ENCODE assay signal across 30 cellular contexts in the genomic region with DNA sequence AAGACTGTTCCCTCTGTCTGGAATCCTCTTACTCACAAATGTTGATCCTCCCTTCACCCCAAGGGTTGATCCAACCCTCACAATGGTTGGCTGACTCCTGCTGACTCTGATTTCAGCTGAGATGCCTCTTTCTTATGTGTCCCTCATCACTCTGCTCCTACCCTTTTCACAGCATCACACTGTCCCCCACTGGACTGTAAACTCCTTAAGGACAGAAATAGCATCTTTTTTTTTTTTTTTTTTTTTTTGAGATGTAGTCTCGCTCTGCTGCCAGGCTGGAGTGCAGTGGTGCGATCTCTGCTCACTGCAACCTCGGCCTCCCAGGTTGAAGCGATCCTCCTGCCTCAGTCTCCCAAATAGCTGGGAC.
"Had no signal": no experiment of that assay in that cellular context is flagged by ENCODE, and none has a peak within 500 bp of the region (broad histone marks: within the 10 kb centered on the region; RNA-seq: fewer than 3 reads in every experiment).

No MANE protein-coding gene starts in this region.

- H3K4me1 Mint-ChIP-seq: activated CD4-positive, alpha-beta memory T cell treated with anti-CD3 and anti-CD28 coated beads, Interleukin-2, amount 10 ng/mL, durations not matched to agents 7 days and 5 days; activated CD8-positive, alpha-beta memory T cell treated with anti-CD3 and anti-CD28 coated beads, Interleukin-2, amount 10 ng/mL, durations not matched to agents 7 days and 5 days had no signal

- H3K27me3 Mint-ChIP-seq: activated naive CD8-positive, alpha-beta T cell treated with anti-CD3 and anti-CD28 coated beads for 36 hours had no signal

- H3K36me3 ChIP-seq: ascending aorta, cardiac muscle cell, WERI-Rb-1 had no signal

- H3K4me3 ChIP-seq: ascending aorta, cardiac muscle cell had no signal

- H3K9ac ChIP-seq: KMS-11 had no signal

- H3K4me3 Mint-ChIP-seq: activated CD4-positive, alpha-beta memory T cell treated with anti-CD3 and anti-CD28 coated beads, Interleukin-2, amount 10 ng/mL, durations not matched to agents 7 days and 5 days; activated CD8-positive, alpha-beta memory T cell treated with anti-CD3 and anti-CD28 coated beads, Interleukin-2, amount 10 ng/mL, durations not matched to agents 7 days and 5 days; activated naive CD8-positive, alpha-beta T cell treated with anti-CD3 and anti-CD28 coated beads for 36 hours had no signal

- H3K4me1 ChIP-seq: ascending aorta had no signal

- H3K27ac ChIP-seq: ascending aorta, cardiac muscle cell, KMS-11, WERI-Rb-1 had no signal

- DNase-seq: activated CD4-positive, alpha-beta memory T cell treated with anti-CD3 and anti-CD28 coated beads, Interleukin-2, amount 10 ng/mL, durations not matched to agents 7 days and 5 days; activated CD4-positive, alpha-beta T cell treated with anti-CD3 and anti-CD28 coated beads for 1 hour; activated CD4-positive, alpha-beta T cell treated with anti-CD3 and anti-CD28 coated beads for 48 hours; activated CD4-positive, CD25-positive, alpha-beta regulatory T cell; activated CD8-positive, alpha-beta memory T cell treated with anti-CD3 and anti-CD28 coated beads for 24 hours; activated CD8-positive, alpha-beta memory T cell treated with anti-CD3 and anti-CD28 coated beads, Interleukin-2, amount 10 ng/mL, durations not matched to agents 7 days and 5 days; activated CD8-positive, alpha-beta memory T cell treated with anti-CD3 and anti-CD28 coated beads, Interleukin-2, amount 50 U/mL, for 48 hours; activated effector memory CD4-positive, alpha-beta T cell treated with anti-CD3 and anti-CD28 coated beads, Interleukin-2, amount 50 U/mL, for 16 hours; activated naive CD4-positive, alpha-beta T cell; activated naive CD4-positive, alpha-beta T cell treated with anti-CD3 and anti-CD28 coated beads, Interleukin-2, amount 50 U/mL, for 16 hours; activated naive CD8-positive, alpha-beta T cell treated with anti-CD3 and anti-CD28 coated beads for 36 hours; activated T-cell treated with anti-CD3 and anti-CD28 coated beads, Interleukin-2, amount 50 U/mL, for 48 hours; amniotic stem cell; MM.1S; MV-4-11; NCI-H1092; NCI-H1436 treated with DMSO at 0.1 percent for 48 hours; NCI-H1694 treated with DMSO at 0.1 percent for 48 hours; NCI-H2029; NCI-H345; NCI-H524 treated with DMSO at 0.1 percent for 48 hours; SW 1271; T-helper 1 cell; T-helper 2 cell; T-helper 9 cell; WERI-Rb-1 had no signal

- H3K36me3 Mint-ChIP-seq: activated CD8-positive, alpha-beta memory T cell treated with anti-CD3 and anti-CD28 coated beads, Interleukin-2, amount 10 ng/mL, durations not matched to agents 7 days and 5 days had no signal

- H3K27me3 ChIP-seq: ascending aorta, cardiac muscle cell had no signal

- H3K27ac Mint-ChIP-seq: activated CD4-positive, alpha-beta memory T cell treated with anti-CD3 and anti-CD28 coated beads, Interleukin-2, amount 10 ng/mL, durations not matched to agents 7 days and 5 days; activated CD8-positive, alpha-beta memory T cell treated with anti-CD3 and anti-CD28 coated beads, Interleukin-2, amount 10 ng/mL, durations not matched to agents 7 days and 5 days; activated naive CD8-positive, alpha-beta T cell treated with anti-CD3 and anti-CD28 coated beads for 36 hours had no signal

- ATAC-seq: activated CD8-positive, alpha-beta memory T cell treated with anti-CD3 and anti-CD28 coated beads, Interleukin-2, amount 10 ng/mL, durations not matched to agents 7 days and 5 days; Panc1 had no signal
